ENCODE assay signal across 12 cellular contexts in genomic region chr6:152993431-152993830, GRCh38. TPM values are rescaled to one million over a fixed set of nuclear protein-coding genes. Genes with fewer than 3 reads are reported as not detected.
DNase-seq lines count a peak whose midpoint lies in the region; ATAC-seq and TF ChIP-seq lines count a peak whose summit lies in the region.
"Had no signal": no experiment of that assay in that cellular context is flagged by ENCODE, and none has a peak within 500 bp of the region (broad histone marks: within the 10 kb centered on the region; RNA-seq: fewer than 3 reads in every experiment).

No MANE protein-coding gene starts in this region.

- DNase-seq in activated CD4-positive, alpha-beta T cell treated with anti-CD3 and anti-CD28 coated beads for 36 hours = no peak
- DNase-seq in activated CD4-positive, alpha-beta T cell treated with anti-CD3 and anti-CD28 coated beads for 48 hours = no peak
- DNase-seq in HCT116 (ENCODE audit: low read depth, low spot score) (peak; percentile 15), mesendoderm (peak; percentile 56), lower lobe of right lung (no peak), CD14-positive monocyte (ENCODE audit: low spot score) (no peak), esophagus squamous epithelium (lab: John Stamatoyannopoulos, UW) (no peak)
- no peak for DNase-seq in activated CD8-positive, alpha-beta T cell treated with anti-CD3 and anti-CD28 coated beads for 36 hours
- DNase-seq: NCI-H2171 treated with DMSO at 0.1 percent for 48 hours, nephron progenitor cell, substantia nigra had no signal

- no peak overlapping the region for H3K27ac ChIP-seq in HCT116 (ENCODE audit: low read depth, low read length)
- H3K27ac ChIP-seq in mesendoderm (ENCODE audit: low read depth, low read length) = no peak overlapping the region
- no peak overlapping the region for H3K27ac ChIP-seq in lower lobe of right lung
- H3K27ac ChIP-seq in esophagus squamous epithelium = no peak overlapping the region
- H3K27ac ChIP-seq: HL-60 had no signal

- peaks cover 87% of the 10 kb centered on the region for H3K79me2 ChIP-seq in HCT116 (ENCODE audit: insufficient read depth, low read length)
- peaks cover 16% of the 10 kb centered on the region for H3K79me2 ChIP-seq in mesendoderm (ENCODE audit: control insufficient read depth, insufficient read depth, low read length)

- peak in 2 of 3 experiments; percentile 33 to 41; a peak in 3 of 6 replicates for TF ChIP-seq CTCF in HCT116 (IDR thresholded peaks at IDR 0.05 in 2 of 3, conservative IDR thresholded peaks at IDR 0.05 in 1 of 3; ENCODE audit: borderline replicate concordance in 1 of 3, insufficient read depth in 1 of 3, low read depth in 2 of 3, low read length in 2 of 3)
- no peak for TF ChIP-seq CTCF in activated CD8-positive, alpha-beta T cell treated with anti-CD3 and anti-CD28 coated beads for 36 hours (IDR thresholded peaks at IDR 0.05)
- no peak for TF ChIP-seq CTCF in lower lobe of right lung (IDR thresholded peaks at IDR 0.05)
- TF ChIP-seq CTCF in CD14-positive monocyte (IDR thresholded peaks at IDR 0.05) = no peak
- TF ChIP-seq CTCF in esophagus squamous epithelium (IDR thresholded peaks at IDR 0.05) = no peak

- H2BK15ac ChIP-seq in mesendoderm (replicated peaks; ENCODE audit: low read depth) = no peak overlapping the region

- H3K4me3 ChIP-seq in HCT116 (replicated peaks in 1 of 2; ENCODE audit: low read depth in 1 of 2, low read length in 2 of 2) (no peak overlapping the region), mesendoderm (ENCODE audit: low read length) (no peak overlapping the region), lower lobe of right lung (no peak overlapping the region), esophagus squamous epithelium (no peak overlapping the region)

- no peak overlapping the region for H4K5ac ChIP-seq in mesendoderm (ENCODE audit: low read length)

- H3K9ac ChIP-seq in HCT116 (ENCODE audit: low read length) (no peak overlapping the region), mesendoderm (ENCODE audit: low read length) (no peak overlapping the region)

- H3K4me1 ChIP-seq in HCT116 (ENCODE audit: control insufficient read depth in 1 of 2, insufficient read depth in 2 of 2, low read length in 2 of 2) (no peaks in the 10 kb centered on the region), mesendoderm (ENCODE audit: control insufficient read depth, low read depth, low read length) (no peaks in the 10 kb centered on the region), lower lobe of right lung (no peaks in the 10 kb centered on the region), esophagus squamous epithelium (peaks cover 0 to 3% (median 0%) of the 10 kb centered on the region in 3 donors)

- no TSS peak for BruUV-seq in HCT116 (replicated peaks; lab: Mats Ljungman, UMichigan)

- H3K9me3 ChIP-seq in HCT116 (ENCODE audit: control insufficient read depth in 1 of 2, insufficient read depth in 1 of 2, low read depth in 1 of 2, low read length in 2 of 2) (no peaks in the 10 kb centered on the region), lower lobe of right lung (no peaks in the 10 kb centered on the region), esophagus squamous epithelium (no peaks in the 10 kb centered on the region)

- H3K56ac ChIP-seq in mesendoderm (ENCODE audit: low read length) = no peak overlapping the region

- ATAC-seq in activated CD4-positive, alpha-beta T cell treated with anti-CD3 and anti-CD28 coated beads for 36 hours = peak; percentile 79
- ATAC-seq in HCT116 (peak; percentile 85), lower lobe of right lung (no peak)
- ATAC-seq in activated CD8-positive, alpha-beta T cell treated with anti-CD3 and anti-CD28 coated beads for 36 hours = peak; percentile 62

- no peak overlapping the region for H3K4me3 Mint-ChIP-seq in activated CD4-positive, alpha-beta T cell treated with anti-CD3 and anti-CD28 coated beads for 36 hours
- H3K4me3 Mint-ChIP-seq in activated CD8-positive, alpha-beta T cell treated with anti-CD3 and anti-CD28 coated beads for 36 hours = no peak overlapping the region
- H3K4me3 Mint-ChIP-seq in CD14-positive monocyte = no peak overlapping the region
- H3K4me3 Mint-ChIP-seq: nephron progenitor cell had no signal

- no peak overlapping the region for H4K8ac ChIP-seq in mesendoderm (ENCODE audit: low read depth, low read length)

- H3K79me1 ChIP-seq in mesendoderm (ENCODE audit: low read length) = peaks cover 6% of the 10 kb centered on the region

- 0 out of 2 replicates have a peak, but pooled peaks cover 5% of the 10 kb centered on the region for H4K20me1 ChIP-seq in HCT116 (ENCODE audit: insufficient read depth)

- H3K27ac Mint-ChIP-seq in activated CD4-positive, alpha-beta T cell treated with anti-CD3 and anti-CD28 coated beads for 36 hours = peak overlapping the region; percentile 90
- H3K27ac Mint-ChIP-seq in activated CD8-positive, alpha-beta T cell treated with anti-CD3 and anti-CD28 coated beads for 36 hours = peak overlapping the region; percentile 79
- peak overlapping the region in 1 of 7 donors; percentile 50 for H3K27ac Mint-ChIP-seq in CD14-positive monocyte
- H3K27ac Mint-ChIP-seq: nephron progenitor cell had no signal

- peaks cover 46% of the 10 kb centered on the region for H3K36me3 Mint-ChIP-seq in activated CD4-positive, alpha-beta T cell treated with anti-CD3 and anti-CD28 coated beads for 36 hours (ENCODE audit: low read depth)
- H3K36me3 Mint-ChIP-seq in activated CD8-positive, alpha-beta T cell treated with anti-CD3 and anti-CD28 coated beads for 36 hours (ENCODE audit: low read depth) = peaks cover 45% of the 10 kb centered on the region
- peaks cover 45 to 62% of the 10 kb centered on the region in 2 donors for H3K36me3 Mint-ChIP-seq in CD14-positive monocyte

- peaks cover 33 to 39% of the 10 kb centered on the region in 2 experiments for H3K36me3 ChIP-seq in HCT116 (ENCODE audit: control insufficient read depth in 1 of 2, insufficient read depth in 2 of 2, low read length in 2 of 2)
- no peaks in the 10 kb centered on the region for H3K36me3 ChIP-seq in mesendoderm (ENCODE audit: control insufficient read depth, insufficient read depth, low read length)
- H3K36me3 ChIP-seq in lower lobe of right lung = peaks cover 77% of the 10 kb centered on the region
- peaks cover 4 to 90% (median 9%) of the 10 kb centered on the region in 3 donors for H3K36me3 ChIP-seq in esophagus squamous epithelium

- no peak overlapping the region for H3K23ac ChIP-seq in mesendoderm (ENCODE audit: low read length)

- CTCF ChIA-PET in activated CD4-positive, alpha-beta T cell treated with anti-CD3 and anti-CD28 coated beads for 36 hours (lab: Charles Lee) = no interaction called here
- CTCF ChIA-PET in HCT116 (lab: Charles Lee) = no interaction called here
- CTCF ChIA-PET in activated CD8-positive, alpha-beta T cell treated with anti-CD3 and anti-CD28 coated beads for 36 hours (lab: Charles Lee) = no interaction called here

- POLR2A ChIA-PET in activated CD4-positive, alpha-beta T cell treated with anti-CD3 and anti-CD28 coated beads for 36 hours (lab: Charles Lee) = no interaction called here
- POLR2A ChIA-PET in HCT116 (lab: Charles Lee) = no interaction called here
- POLR2A ChIA-PET in activated CD8-positive, alpha-beta T cell treated with anti-CD3 and anti-CD28 coated beads for 36 hours (lab: Charles Lee) = no interaction called here

- H2BK5ac ChIP-seq in mesendoderm (ENCODE audit: low read length) = no peak overlapping the region

- no peak overlapping the region for H3K4ac ChIP-seq in mesendoderm (ENCODE audit: low read depth, low read length)

- RAD21 ChIA-PET in HCT116 (lab: Charles Lee; ENCODE audit: low non-redundant PET in 1 of 2, low total read pairs in 2 of 2, uncharacterized antibody in 2 of 2, unreplicated experiment in 2 of 2) = no interaction called here

- no peak overlapping the region for H3K4me2 ChIP-seq in HCT116 (ENCODE audit: low read length)
- no peak overlapping the region for H3K4me2 ChIP-seq in mesendoderm (ENCODE audit: low read length)

- H2BK120ac ChIP-seq in mesendoderm (ENCODE audit: low read depth, low read length) = no peak overlapping the region

- TF ChIP-seq POLR2A in HCT116 (IDR thresholded peaks at IDR 0.05; ENCODE audit: borderline replicate concordance, extremely low read depth, insufficient read depth, insufficient read length) = no peak
- TF ChIP-seq POLR2A in esophagus squamous epithelium (IDR thresholded peaks at IDR 0.05) = no peak

- H3K9me3 Mint-ChIP-seq in activated CD4-positive, alpha-beta T cell treated with anti-CD3 and anti-CD28 coated beads for 36 hours (ENCODE audit: low read depth) = no peaks in the 10 kb centered on the region
- no peaks in the 10 kb centered on the region for H3K9me3 Mint-ChIP-seq in activated CD8-positive, alpha-beta T cell treated with anti-CD3 and anti-CD28 coated beads for 36 hours
- H3K9me3 Mint-ChIP-seq in CD14-positive monocyte = peaks cover 0 to 3% (median 0%) of the 10 kb centered on the region in 7 donors

- no peaks in the 10 kb centered on the region for H3K27me3 Mint-ChIP-seq in activated CD4-positive, alpha-beta T cell treated with anti-CD3 and anti-CD28 coated beads for 36 hours
- H3K27me3 Mint-ChIP-seq in activated CD8-positive, alpha-beta T cell treated with anti-CD3 and anti-CD28 coated beads for 36 hours = no peaks in the 10 kb centered on the region
- no peaks in the 10 kb centered on the region for H3K27me3 Mint-ChIP-seq in CD14-positive monocyte (ENCODE audit: low read depth in 3 of 3)

- no peak overlapping the region for H2AK5ac ChIP-seq in mesendoderm (ENCODE audit: low read length)

- H3K27me3 ChIP-seq in HCT116 (ENCODE audit: insufficient read depth, low read length) (no peaks in the 10 kb centered on the region), mesendoderm (ENCODE audit: insufficient read depth, low read length, poor library complexity) (no peaks in the 10 kb centered on the region), lower lobe of right lung (ENCODE audit: low read depth) (no peaks in the 10 kb centered on the region), esophagus squamous epithelium (no peaks in the 10 kb centered on the region)

- no peak overlapping the region for H2AFZ ChIP-seq in HCT116 (ENCODE audit: low read depth, low read length, poor library complexity, severe bottlenecking)

- no peak overlapping the region for H3K18ac ChIP-seq in mesendoderm (ENCODE audit: low read length)

- no peak for TF ChIP-seq RAD21 in HCT116 (IDR thresholded peaks at IDR 0.05; ENCODE audit: low read depth)

- H3K4me1 Mint-ChIP-seq in activated CD4-positive, alpha-beta T cell treated with anti-CD3 and anti-CD28 coated beads for 36 hours = peaks cover 43% of the 10 kb centered on the region
- peaks cover 46% of the 10 kb centered on the region for H3K4me1 Mint-ChIP-seq in activated CD8-positive, alpha-beta T cell treated with anti-CD3 and anti-CD28 coated beads for 36 hours (ENCODE audit: low read depth)
- H3K4me1 Mint-ChIP-seq in CD14-positive monocyte = peaks cover 5% of the 10 kb centered on the region
- H3K4me1 Mint-ChIP-seq: nephron progenitor cell had no signal

- H3K9me2 ChIP-seq in HCT116 (ENCODE audit: insufficient read depth) = no peaks in the 10 kb centered on the region

- intact Hi-C loops in activated CD4-positive, alpha-beta T cell treated with anti-CD3 and anti-CD28 coated beads for 36 hours (cut with DNase I, micrococcal nuclease) = loop anchor here in 1 of 2 experiments (1.0 kb wide), 1 partner anchor 9 kb away; no protein-coding TSS in a partner anchor
- intact Hi-C loops in HCT116 (cut with micrococcal nuclease) = no loop called here
- intact Hi-C loops in activated CD8-positive, alpha-beta T cell treated with anti-CD3 and anti-CD28 coated beads for 36 hours (cut with micrococcal nuclease) = no loop called here
- intact Hi-C loops in lower lobe of right lung (cut with DNase I) = no loop called here
- intact Hi-C loops in CD14-positive monocyte (cut with micrococcal nuclease) = no loop called here
- intact Hi-C loops in esophagus squamous epithelium (cut with DNase I) = no loop called here

RNA-seq across cellular contexts. Expression of gene MTRF1L, which starts 9.1 kb away (rescaled TPM):
- 10 to 100 TPM; 16.8 to 19.9 TPM for total RNA-seq in activated CD4-positive, alpha-beta T cell treated with anti-CD3 and anti-CD28 coated beads for 36 hours
- total RNA-seq in HCT116 (2021; ENCODE audit: unreplicated experiment) (26.2 TPM), lower lobe of right lung (15.6 TPM), esophagus squamous epithelium (10 to 100 TPM in 3 of 4 donors, 1 to 10 TPM in 1; 7.3 to 16.2 (median 14.4) TPM)
- polyA plus RNA-seq in HCT116 (2012) = 7.7 and 15.9 TPM in 2 replicates
- 10 to 100 TPM; 15.7 to 17.5 TPM for total RNA-seq in activated CD8-positive, alpha-beta T cell treated with anti-CD3 and anti-CD28 coated beads for 36 hours
- polyA plus RNA-seq in mesendoderm (2013, experiment 1 of 2) = 20.9 TPM
- 21.8 TPM for polyA plus RNA-seq in mesendoderm (2013, experiment 2 of 2)
- 10 to 100 TPM; 10.8 to 12.8 TPM for polyA plus RNA-seq in CD14-positive monocyte

RNA-seq across cellular contexts. Expression of gene FBXO5, which starts 10.6 kb away (rescaled TPM):
- total RNA-seq in activated CD4-positive, alpha-beta T cell treated with anti-CD3 and anti-CD28 coated beads for 36 hours = 10 to 100 TPM; 48.7 to 57.3 TPM
- total RNA-seq in HCT116 (2021; ENCODE audit: unreplicated experiment) (38.9 TPM), lower lobe of right lung (5.1 TPM), esophagus squamous epithelium (1 to 10 TPM; 2.7 to 9.4 (median 7.3) TPM)
- polyA plus RNA-seq in HCT116 (2012) = 7.2 and 16.2 TPM in 2 replicates
- 10 to 100 TPM; 40.9 to 44.0 TPM for total RNA-seq in activated CD8-positive, alpha-beta T cell treated with anti-CD3 and anti-CD28 coated beads for 36 hours
- polyA plus RNA-seq in mesendoderm (2013, experiment 1 of 2) = 41.1 TPM
- 44.3 TPM for polyA plus RNA-seq in mesendoderm (2013, experiment 2 of 2)
- polyA plus RNA-seq in CD14-positive monocyte = 1 to 10 TPM; 1.3 to 1.9 TPM

Comparison
In these comparisons a context has a peak if more than half of its experiments do, and no peak if none do; other contexts are left out.
1. ATAC-seq: peak in activated CD4-positive, alpha-beta T cell treated with anti-CD3 and anti-CD28 coated beads for 36 hours (single experiment), HCT116 (single experiment) and activated CD8-positive, alpha-beta T cell treated with anti-CD3 and anti-CD28 coated beads for 36 hours (single experiment); none in lower lobe of right lung (0 of 2).
2. DNase-seq: peak in HCT116 (single experiment) and mesendoderm (single experiment); none in activated CD4-positive, alpha-beta T cell treated with anti-CD3 and anti-CD28 coated beads for 36 hours (single experiment), activated CD4-positive, alpha-beta T cell treated with anti-CD3 and anti-CD28 coated beads for 48 hours (single experiment), activated CD8-positive, alpha-beta T cell treated with anti-CD3 and anti-CD28 coated beads for 36 hours (single experiment), lower lobe of right lung (single experiment), CD14-positive monocyte (single experiment) and esophagus squamous epithelium (single experiment).
3. CTCF ChIP-seq: peak in HCT116 (2 of 3); none in activated CD8-positive, alpha-beta T cell treated with anti-CD3 and anti-CD28 coated beads for 36 hours (single experiment), lower lobe of right lung (single experiment), CD14-positive monocyte (single experiment) and esophagus squamous epithelium (0 of 6).